In the genomic region with DNA sequence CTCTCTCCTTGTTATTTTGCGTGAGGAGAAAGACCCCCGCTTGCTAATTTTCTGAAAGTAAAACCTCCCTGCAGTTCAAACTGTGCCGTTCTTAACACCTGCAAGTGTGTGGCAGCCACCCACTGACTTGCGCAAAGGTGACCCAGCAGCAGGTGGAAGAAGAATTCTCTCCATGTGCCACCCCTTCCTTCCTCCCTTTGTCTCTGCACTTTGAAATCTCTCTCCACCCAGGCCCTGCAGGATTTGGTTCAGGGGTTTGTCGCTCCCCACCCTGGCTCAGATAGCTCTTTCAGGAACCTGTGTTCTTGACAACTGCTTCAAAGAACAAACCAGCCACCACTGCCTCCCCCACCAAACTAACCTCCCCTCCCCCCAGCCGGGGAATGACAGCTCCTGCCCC, we compare ENCODE assay signal across 19 cellular contexts. TPM values are rescaled to one million over a fixed set of nuclear protein-coding genes. Genes with fewer than 3 reads are reported as not detected.
DNase-seq lines count a peak whose midpoint lies in the region; ATAC-seq and TF ChIP-seq lines count a peak whose summit lies in the region.
"Had no signal": no experiment of that assay in that cellular context is flagged by ENCODE, and none has a peak within 500 bp of the region (broad histone marks: within the 10 kb centered on the region; RNA-seq: fewer than 3 reads in every experiment).

No MANE protein-coding gene starts in this region.

- peaks cover 14% of the 10 kb centered on the region for H3K36me3 ChIP-seq in CD8-positive, alpha-beta memory T cell (ENCODE audit: insufficient read depth, low read length)
- peaks cover 5 to 26% (median 9%) of the 10 kb centered on the region in 3 experiments for H3K36me3 ChIP-seq in naive thymus-derived CD4-positive, alpha-beta T cell (ENCODE audit: control insufficient read depth in 2 of 3, insufficient read depth in 3 of 3, low read length in 3 of 3)

- DNase-seq in activated naive CD4-positive, alpha-beta T cell treated with anti-CD3 and anti-CD28 coated beads, Interleukin-2, amount 50 U/mL, for 16 hours, result no peak
- peak in 1 of 5 donors; percentile 25 for DNase-seq in CD8-positive, alpha-beta memory T cell
- DNase-seq in central memory CD8-positive, alpha-beta T cell (ENCODE audit: low spot score in 2 of 2), result no peak
- DNase-seq in naive thymus-derived CD4-positive, alpha-beta T cell, result peak in 1 of 9 donors; percentile 15
- DNase-seq in HEK293T (ENCODE audit: extremely low spot score) (no peak), left lobe of liver (ENCODE audit: low spot score) (no peak)
- DNase-seq: Calu3; DMS53; NCI-H1048; NCI-H1436 treated with DMSO at 0.1 percent for 48 hours; NCI-H2029 treated with DMSO at 0.1 percent for 48 hours; NCI-H2171 treated with DMSO at 0.1 percent for 48 hours; NCI-H446 treated with DMSO at 0.1 percent for 48 hours; NK-92 treated with Interleukin-12 subunit alpha and Interleukin-12 subunit beta, amount 100 ng/mL, for 24 hours had no signal

- peak overlapping the region; percentile 41 for H3K27ac Mint-ChIP-seq in activated naive CD4-positive, alpha-beta T cell treated with anti-CD3 and anti-CD28 coated beads, Interleukin-2, amount 50 U/mL, for 24 hours
- peak overlapping the region in 7 of 8 donors; percentile 15 to 80 (median 47) for H3K27ac Mint-ChIP-seq in CD8-positive, alpha-beta memory T cell
- H3K27ac Mint-ChIP-seq in central memory CD8-positive, alpha-beta T cell (ENCODE audit: low read depth), result peak overlapping the region; percentile 48
- H3K27ac Mint-ChIP-seq in naive thymus-derived CD4-positive, alpha-beta T cell, result peak overlapping the region in 8 of 9 donors; percentile 58 to 90 (median 82)
- H3K27ac Mint-ChIP-seq: CD14-positive monocyte had no signal

- H3K4me1 ChIP-seq in CD8-positive, alpha-beta memory T cell (ENCODE audit: insufficient read depth, low read length), result peaks cover 21% of the 10 kb centered on the region
- peaks cover 7 to 18% of the 10 kb centered on the region in 2 donors for H3K4me1 ChIP-seq in naive thymus-derived CD4-positive, alpha-beta T cell (ENCODE audit: control insufficient read depth in 2 of 2, insufficient read depth in 2 of 2, low read length in 2 of 2)

- ATAC-seq in central memory CD8-positive, alpha-beta T cell (replicated peaks; ENCODE audit: extremely low read depth, poor library complexity, severe bottlenecking), result no peak
- no peak for ATAC-seq in naive thymus-derived CD4-positive, alpha-beta T cell
- no peak for ATAC-seq in GM21529 (IDR thresholded peaks at IDR 0.05; ENCODE audit: unreplicated experiment)
- no peak for ATAC-seq in left lobe of liver

- no peaks in the 10 kb centered on the region for H3K27me3 ChIP-seq in CD8-positive, alpha-beta memory T cell (ENCODE audit: insufficient read depth, low read length, poor library complexity, severe bottlenecking)
- no peaks in the 10 kb centered on the region for H3K27me3 ChIP-seq in naive thymus-derived CD4-positive, alpha-beta T cell (ENCODE audit: control insufficient read depth in 2 of 2, insufficient read depth in 2 of 2, low read length in 2 of 2)

- H3K36me3 Mint-ChIP-seq in activated naive CD4-positive, alpha-beta T cell treated with anti-CD3 and anti-CD28 coated beads, Interleukin-2, amount 50 U/mL, for 24 hours, result peaks cover 19% of the 10 kb centered on the region
- peaks cover 26 to 84% (median 35%) of the 10 kb centered on the region in 3 donors for H3K36me3 Mint-ChIP-seq in CD8-positive, alpha-beta memory T cell
- peaks cover 27% of the 10 kb centered on the region for H3K36me3 Mint-ChIP-seq in central memory CD8-positive, alpha-beta T cell (ENCODE audit: insufficient read depth)
- H3K36me3 Mint-ChIP-seq in naive thymus-derived CD4-positive, alpha-beta T cell, result peaks cover 6 to 50% (median 24%) of the 10 kb centered on the region in 5 donors
- H3K36me3 Mint-ChIP-seq: CD14-positive monocyte had no signal

- H3K27ac ChIP-seq in CD8-positive, alpha-beta memory T cell (ENCODE audit: low read depth, low read length), result no peak overlapping the region
- peak overlapping the region; percentile 41 for H3K27ac ChIP-seq in naive thymus-derived CD4-positive, alpha-beta T cell (ENCODE audit: low read depth, low read length)
- H3K27ac ChIP-seq: KMS-11 had no signal

- no peaks in the 10 kb centered on the region for H3K27me3 Mint-ChIP-seq in activated naive CD4-positive, alpha-beta T cell treated with anti-CD3 and anti-CD28 coated beads, Interleukin-2, amount 50 U/mL, for 24 hours
- no peaks in the 10 kb centered on the region for H3K27me3 Mint-ChIP-seq in CD8-positive, alpha-beta memory T cell
- H3K27me3 Mint-ChIP-seq in central memory CD8-positive, alpha-beta T cell, result no peaks in the 10 kb centered on the region
- H3K27me3 Mint-ChIP-seq in naive thymus-derived CD4-positive, alpha-beta T cell, result no peaks in the 10 kb centered on the region

- no peak overlapping the region for H3K4me3 Mint-ChIP-seq in activated naive CD4-positive, alpha-beta T cell treated with anti-CD3 and anti-CD28 coated beads, Interleukin-2, amount 50 U/mL, for 24 hours
- H3K4me3 Mint-ChIP-seq in CD8-positive, alpha-beta memory T cell, result peak overlapping the region in 1 of 7 donors; percentile 6
- no peak overlapping the region for H3K4me3 Mint-ChIP-seq in central memory CD8-positive, alpha-beta T cell
- H3K4me3 Mint-ChIP-seq in naive thymus-derived CD4-positive, alpha-beta T cell, result peak overlapping the region in 6 of 10 donors; percentile 18 to 60 (median 54)
- H3K4me3 Mint-ChIP-seq: CD14-positive monocyte had no signal

- H3K9me3 Mint-ChIP-seq in activated naive CD4-positive, alpha-beta T cell treated with anti-CD3 and anti-CD28 coated beads, Interleukin-2, amount 50 U/mL, for 24 hours, result peaks cover 1% of the 10 kb centered on the region
- H3K9me3 Mint-ChIP-seq in CD8-positive, alpha-beta memory T cell, result peaks cover under 1 to 6% (median 5%) of the 10 kb centered on the region in 5 donors
- peaks cover 7% of the 10 kb centered on the region for H3K9me3 Mint-ChIP-seq in central memory CD8-positive, alpha-beta T cell
- peaks cover 0 to 13% (median 3%) of the 10 kb centered on the region in 11 donors for H3K9me3 Mint-ChIP-seq in naive thymus-derived CD4-positive, alpha-beta T cell

- CTCF ChIA-PET in CD8-positive, alpha-beta memory T cell (lab: Charles Lee), result interaction anchor here (0.9 to 5.4 kb wide), 6 partner anchors 23 to 199 kb away, joined by 3 to 95 read pairs (median 4); a partner anchor contains a TSS
- CTCF ChIA-PET in naive thymus-derived CD4-positive, alpha-beta T cell (lab: Charles Lee), result interaction anchor here (0.6 to 4.6 kb wide), 6 partner anchors 13 to 162 kb away, joined by 3 to 97 read pairs (median 10); no protein-coding TSS in a partner anchor
- CTCF ChIA-PET in HEK293T (lab: Yijun Ruan, JAX), result no interaction called here

- no peaks in the 10 kb centered on the region for H3K9me3 ChIP-seq in CD8-positive, alpha-beta memory T cell (ENCODE audit: low read length)
- H3K9me3 ChIP-seq in naive thymus-derived CD4-positive, alpha-beta T cell (ENCODE audit: control insufficient read depth in 2 of 3, low read length in 3 of 3), result peaks cover 0 to 4% (median under 1%) of the 10 kb centered on the region in 3 experiments

- POLR2A ChIA-PET in CD8-positive, alpha-beta memory T cell (lab: Charles Lee), result no interaction called here
- POLR2A ChIA-PET in naive thymus-derived CD4-positive, alpha-beta T cell (lab: Charles Lee), result interaction anchor here (0.6 to 3.8 kb wide), 9 partner anchors 19 to 88 kb away, joined by 3 to 33 read pairs (median 3); a partner anchor contains a TSS
- POLR2A ChIA-PET in HEK293T (lab: Yijun Ruan, JAX), result no interaction called here

- intact Hi-C loops in naive thymus-derived CD4-positive, alpha-beta T cell (cut with micrococcal nuclease), result loop anchor here in 1 of 2 donors (5.0 kb wide), 2 partner anchors 38 to 58 kb away; no protein-coding TSS in a partner anchor

- H3K4me3 ChIP-seq in CD8-positive, alpha-beta memory T cell (ENCODE audit: low read length), result no peak overlapping the region
- no peak overlapping the region for H3K4me3 ChIP-seq in naive thymus-derived CD4-positive, alpha-beta T cell (ENCODE audit: low read length)

- H3K4me1 Mint-ChIP-seq in activated naive CD4-positive, alpha-beta T cell treated with anti-CD3 and anti-CD28 coated beads, Interleukin-2, amount 50 U/mL, for 24 hours, result peaks cover 39% of the 10 kb centered on the region
- peaks cover 43 to 52% (median 46%) of the 10 kb centered on the region in 3 donors for H3K4me1 Mint-ChIP-seq in CD8-positive, alpha-beta memory T cell
- H3K4me1 Mint-ChIP-seq in central memory CD8-positive, alpha-beta T cell, result peaks cover 30% of the 10 kb centered on the region
- H3K4me1 Mint-ChIP-seq in naive thymus-derived CD4-positive, alpha-beta T cell, result peaks cover 13 to 47% (median 42%) of the 10 kb centered on the region in 7 donors

TF ChIP-seq in HEK293T, 16 proteins besides CTCF, POLR2A, EP300 and RAD21:
- TF ChIP-seq SUZ12 (IDR thresholded peaks at IDR 0.05), result no peak
- TF ChIP-seq NFRKB (IDR thresholded peaks at IDR 0.05), result no peak
- no peak for TF ChIP-seq ARNT (IDR thresholded peaks at IDR 0.05)
- TF ChIP-seq ELF4 (IDR thresholded peaks at IDR 0.05), result no peak
- TF ChIP-seq TARDBP (IDR thresholded peaks at IDR 0.05), result no peak
- TF ChIP-seq LEF1 (IDR thresholded peaks at IDR 0.05; ENCODE audit: borderline replicate concordance), result no peak
- TF ChIP-seq ZNF384 (IDR thresholded peaks at IDR 0.05), result no peak
- TF ChIP-seq FOXA1 (IDR thresholded peaks at IDR 0.05), result no peak
- no peak for TF ChIP-seq FOXK2 (IDR thresholded peaks at IDR 0.05)
- no peak for TF ChIP-seq FOXM1 (IDR thresholded peaks at IDR 0.05; ENCODE audit: borderline replicate concordance)

RNA-seq across cellular contexts. Expression of a gene that starts 41.4 kb away (rescaled TPM):
- total RNA-seq in CD8-positive, alpha-beta memory T cell, result 1 to 10 TPM; 6.4 to 6.9 TPM
- 12.1 TPM for polyA plus RNA-seq in CD8-positive, alpha-beta memory T cell
- 10 to 100 TPM in 4 of 5 experiments, 1 to 10 TPM in 1; 8.5 to 37.8 (median 35.5) TPM for total RNA-seq in naive thymus-derived CD4-positive, alpha-beta T cell
- polyA plus RNA-seq in naive thymus-derived CD4-positive, alpha-beta T cell, result 1 to 10 TPM; 5.6 to 7.8 TPM
- 0.05 TPM for total RNA-seq in left lobe of liver
- total RNA-seq: Calu3, MCF 10A had no signal

Comparison
In these comparisons a context has a peak if more than half of its experiments do, and no peak if none do; other contexts are left out.
1. H3K4me3 Mint-ChIP-seq: peak in naive thymus-derived CD4-positive, alpha-beta T cell (6 of 10); none in activated naive CD4-positive, alpha-beta T cell treated with anti-CD3 and anti-CD28 coated beads, Interleukin-2, amount 50 U/mL, for 24 hours (single experiment) and central memory CD8-positive, alpha-beta T cell (single experiment).
2. Peak in every context shown above with its lines, with median percentiles within 50 percentile points of each other: H3K27ac Mint-ChIP-seq.